ENCODE assay signal across 8 cellular contexts in the genomic region with DNA sequence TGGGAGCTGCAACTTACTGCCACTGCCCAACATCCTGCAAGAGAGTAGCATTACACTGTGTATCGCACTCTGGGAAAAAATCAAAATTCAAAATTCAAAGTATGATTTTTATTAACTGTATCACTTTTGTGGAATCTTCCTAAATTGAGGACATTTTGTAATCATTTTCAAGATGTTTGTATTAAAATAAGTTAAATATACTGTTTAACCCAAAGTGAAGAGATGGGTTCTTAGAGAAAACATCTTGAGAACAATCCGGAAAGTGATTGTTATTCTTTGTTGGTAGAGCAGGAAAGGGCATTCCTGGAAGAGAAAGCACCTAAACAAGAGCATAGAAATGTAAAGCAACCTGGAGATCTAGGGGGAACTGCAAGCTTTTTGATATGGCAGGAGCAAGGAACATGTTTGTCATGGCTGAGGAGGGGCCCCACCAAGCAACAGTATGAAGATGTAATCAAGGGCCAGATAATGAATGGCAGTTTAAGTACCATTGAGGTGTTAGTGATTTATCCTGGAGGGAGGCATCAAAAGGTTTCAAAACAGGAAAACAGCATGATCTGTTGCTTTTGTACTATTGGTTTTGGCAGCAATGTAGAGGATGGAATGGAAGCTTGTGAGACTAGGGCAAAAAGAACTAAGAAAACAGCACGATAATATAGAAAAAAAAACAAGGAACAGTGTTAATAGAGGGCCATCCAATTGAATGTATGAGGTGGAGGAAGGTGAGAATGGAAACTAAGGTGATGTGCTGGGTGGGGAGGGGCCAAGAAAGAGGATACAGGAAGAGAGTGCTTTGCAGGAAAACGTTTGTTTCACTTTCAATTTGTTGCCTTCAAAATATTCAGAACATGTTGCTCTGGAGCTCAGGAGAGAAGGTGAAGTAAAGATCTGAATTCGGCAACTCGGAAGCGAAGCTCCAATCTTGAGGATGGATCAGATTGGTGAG. TPM values are rescaled to one million over a fixed set of nuclear protein-coding genes. Genes with fewer than 3 reads are reported as not detected.
DNase-seq lines count a peak whose midpoint lies in the region; ATAC-seq and TF ChIP-seq lines count a peak whose summit lies in the region.

No MANE protein-coding gene starts in this region.

- 56% methylated on average over 7 of the region's 7 CpGs for WGBS in esophagus muscularis mucosa

- H3K9me3 Mint-ChIP-seq in osteocyte (ENCODE audit: unreplicated experiment), result no peaks in the 10 kb centered on the region

- H3F3A ChIP-seq in DOHH2 (ENCODE audit: control insufficient read depth, insufficient read depth), result 0 out of 2 replicates have a peak, but pooled peaks cover 2% of the 10 kb centered on the region

- no peaks in the 10 kb centered on the region for H3K36me3 ChIP-seq in DOHH2 (ENCODE audit: control insufficient read depth, low read length)
- H3K36me3 ChIP-seq in esophagus muscularis mucosa, result no peaks in the 10 kb centered on the region

- H3K4me1 Mint-ChIP-seq in osteocyte (ENCODE audit: unreplicated experiment), result peaks cover 13% of the 10 kb centered on the region

- H3K36me3 Mint-ChIP-seq in osteocyte (ENCODE audit: unreplicated experiment), result no peaks in the 10 kb centered on the region

- H3K27ac ChIP-seq in DOHH2 (ENCODE audit: low read depth, low read length) (no peak overlapping the region), esophagus muscularis mucosa (replicated peaks in 1 of 4) (peak overlapping the region in 1 of 4 donors; percentile 7)

- no peaks in the 10 kb centered on the region for H3K79me2 ChIP-seq in DOHH2 (ENCODE audit: control insufficient read depth, low read length)

- DNase-seq in esophagus muscularis mucosa (ENCODE audit: extremely low spot score) (no peak), osteocyte (ENCODE audit: extremely low spot score, unreplicated experiment) (no peak), ecto neural progenitor cell (ENCODE audit: low spot score) (no peak), Ammon's horn (ENCODE audit: low spot score) (no peak)

- no peaks in the 10 kb centered on the region for H3K9me2 ChIP-seq in DOHH2 (replicated peaks; ENCODE audit: control insufficient read depth, low read length)

- TF ChIP-seq EP300 in esophagus muscularis mucosa (IDR thresholded peaks at IDR 0.05), result no peak

- H3K27me3 Mint-ChIP-seq in osteocyte (ENCODE audit: unreplicated experiment), result no peaks in the 10 kb centered on the region

- intact Hi-C loops in esophagus muscularis mucosa (cut with DNase I), result no loop called here

- H3K27me3 ChIP-seq in DOHH2 (ENCODE audit: control insufficient read depth, low read length), result no peaks in the 10 kb centered on the region
- no peaks in the 10 kb centered on the region for H3K27me3 ChIP-seq in esophagus muscularis mucosa

- TF ChIP-seq CTCF in DOHH2 (IDR thresholded peaks at IDR 0.05; ENCODE audit: low read depth, low read length, poor library complexity, severe bottlenecking) (no peak), esophagus muscularis mucosa (IDR thresholded peaks at IDR 0.05) (no peak), osteocyte (IDR thresholded peaks at IDR 0.05) (no peak)

- peak overlapping the region; percentile 79 for H3K4me3 Mint-ChIP-seq in osteocyte (ENCODE audit: unreplicated experiment)

- H3K4me2 ChIP-seq in DOHH2 (ENCODE audit: low read length), result peak overlapping the region; percentile 71

- H3K4me3 ChIP-seq in DOHH2 (ENCODE audit: low read length) (peak overlapping the region; percentile 61), esophagus muscularis mucosa (peak overlapping the region; percentile 36 to 54 (median 44))

- H3K27ac Mint-ChIP-seq in osteocyte (ENCODE audit: unreplicated experiment), result peak overlapping the region; percentile 88

- no peaks in the 10 kb centered on the region for H4K20me1 ChIP-seq in DOHH2 (ENCODE audit: control insufficient read depth, insufficient read depth, low read depth, low read length)

- no peak for TF ChIP-seq POLR2A in esophagus muscularis mucosa (IDR thresholded peaks at IDR 0.05; ENCODE audit: low read depth)

- ATAC-seq in GM19468 (IDR thresholded peaks at IDR 0.05; ENCODE audit: extremely low read depth, unreplicated experiment), result peak; percentile 52
- peak; percentile 85 for ATAC-seq in HG03571 (IDR thresholded peaks at IDR 0.05; ENCODE audit: unreplicated experiment)
- peak; percentile 86 for ATAC-seq in activated CD4-positive, CD25-positive, alpha-beta regulatory T cell treated with anti-CD3 and anti-CD28 coated beads, Interleukin-2, amount 50 U/mL, for 24 hours

- H3K4me1 ChIP-seq in DOHH2 (ENCODE audit: control insufficient read depth, low read length) (peaks cover 17% of the 10 kb centered on the region), esophagus muscularis mucosa (peaks cover 0 to 13% (median 8%) of the 10 kb centered on the region in 4 donors)

- H3K9me3 ChIP-seq in DOHH2 (ENCODE audit: control insufficient read depth, insufficient read depth, low read length) (no peaks in the 10 kb centered on the region; the same call in 1 of the 2 replicates), esophagus muscularis mucosa (no peaks in the 10 kb centered on the region)

RNA-seq across cellular contexts. Expression of a gene that starts 14.2 kb away (rescaled TPM):
- 10 to 100 TPM; 29.1 to 41.5 (median 37.0) TPM for total RNA-seq in esophagus muscularis mucosa
- total RNA-seq in osteocyte, result 118 and 138 TPM in 2 replicates

RNA-seq across cellular contexts. Expression of a gene that starts 38.5 kb away (rescaled TPM):
- total RNA-seq in esophagus muscularis mucosa (1,000 to 10,000 TPM; 2,073 to 2,783 (median 2,517) TPM), osteocyte (3.2 and 4.1 TPM in 2 replicates)

Comparison
In these comparisons a context has a peak if more than half of its experiments do, and no peak if none do; other contexts are left out.
1. RNA of a gene that starts 38.5 kb away (total RNA-seq): 2,073 to 2,783 TPM in esophagus muscularis mucosa; 3.2 to 4.1 TPM in osteocyte; every median in the first group is over 100 times any median in the second.
2. Peak in every context shown above with its lines, with median percentiles within 50 percentile points of each other: ATAC-seq.